Comparison of ENCODE assay signal across 1 cellular context in the genomic region with DNA sequence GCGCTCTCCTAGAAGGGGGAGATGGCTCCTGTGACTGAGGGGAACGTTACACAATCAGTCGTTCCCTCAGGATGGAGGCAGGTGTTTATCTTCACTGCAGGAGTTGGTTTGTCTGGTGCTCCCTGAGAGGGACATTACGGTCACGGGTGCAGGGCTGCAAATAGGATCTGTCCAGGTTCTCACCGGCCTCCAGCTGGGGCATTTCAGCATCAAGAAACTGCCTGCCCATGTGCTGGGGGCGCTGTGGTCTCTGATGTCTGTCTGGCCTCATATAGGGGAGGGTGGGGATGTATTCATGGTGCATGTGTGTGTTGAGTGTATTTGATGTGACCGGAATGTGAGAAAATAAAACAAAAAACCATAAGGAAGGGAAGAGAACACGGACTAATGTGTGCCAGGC.
TF ChIP-seq lines count a peak whose summit lies in the region.

No MANE protein-coding gene starts in this region.

TF ChIP-seq in HCT116, 20 proteins besides CTCF, POLR2A, EP300 and RAD21 (continued from another document):
- TF ChIP-seq, protein P1, sequence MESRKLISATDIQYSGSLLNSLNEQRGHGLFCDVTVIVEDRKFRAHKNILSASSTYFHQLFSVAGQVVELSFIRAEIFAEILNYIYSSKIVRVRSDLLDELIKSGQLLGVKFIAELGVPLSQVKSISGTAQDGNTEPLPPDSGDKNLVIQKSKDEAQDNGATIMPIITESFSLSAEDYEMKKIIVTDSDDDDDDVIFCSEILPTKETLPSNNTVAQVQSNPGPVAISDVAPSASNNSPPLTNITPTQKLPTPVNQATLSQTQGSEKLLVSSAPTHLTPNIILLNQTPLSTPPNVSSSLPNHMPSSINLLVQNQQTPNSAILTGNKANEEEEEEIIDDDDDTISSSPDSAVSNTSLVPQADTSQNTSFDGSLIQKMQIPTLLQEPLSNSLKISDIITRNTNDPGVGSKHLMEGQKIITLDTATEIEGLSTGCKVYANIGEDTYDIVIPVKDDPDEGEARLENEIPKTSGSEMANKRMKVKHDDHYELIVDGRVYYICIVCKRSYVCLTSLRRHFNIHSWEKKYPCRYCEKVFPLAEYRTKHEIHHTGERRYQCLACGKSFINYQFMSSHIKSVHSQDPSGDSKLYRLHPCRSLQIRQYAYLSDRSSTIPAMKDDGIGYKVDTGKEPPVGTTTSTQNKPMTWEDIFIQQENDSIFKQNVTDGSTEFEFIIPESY (IDR thresholded peaks at IDR 0.05; ENCODE audit: extremely low read depth, insufficient replicate concordance, low read length): no peak
- TF ChIP-seq ELF1 (IDR thresholded peaks at IDR 0.05; ENCODE audit: borderline replicate concordance, low read depth) (no peak), YY1 (IDR thresholded peaks at IDR 0.05; ENCODE audit: extremely low read depth, insufficient replicate concordance, low read depth, low read length) (no peak), EZH2phosphoT487 (IDR thresholded peaks at IDR 0.05; ENCODE audit: borderline replicate concordance) (no peak), CBX3 (IDR thresholded peaks at IDR 0.05; ENCODE audit: low read depth) (no peak), CEBPB (IDR thresholded peaks at IDR 0.05; ENCODE audit: low read depth) (no peak), EGR1 (IDR thresholded peaks at IDR 0.05; ENCODE audit: low read depth) (no peak), ZNF274 (IDR thresholded peaks at IDR 0.05; ENCODE audit: low read depth, low read length) (no peak), JUND (IDR thresholded peaks at IDR 0.05) (no peak)
- TF ChIP-seq, protein P2, sequence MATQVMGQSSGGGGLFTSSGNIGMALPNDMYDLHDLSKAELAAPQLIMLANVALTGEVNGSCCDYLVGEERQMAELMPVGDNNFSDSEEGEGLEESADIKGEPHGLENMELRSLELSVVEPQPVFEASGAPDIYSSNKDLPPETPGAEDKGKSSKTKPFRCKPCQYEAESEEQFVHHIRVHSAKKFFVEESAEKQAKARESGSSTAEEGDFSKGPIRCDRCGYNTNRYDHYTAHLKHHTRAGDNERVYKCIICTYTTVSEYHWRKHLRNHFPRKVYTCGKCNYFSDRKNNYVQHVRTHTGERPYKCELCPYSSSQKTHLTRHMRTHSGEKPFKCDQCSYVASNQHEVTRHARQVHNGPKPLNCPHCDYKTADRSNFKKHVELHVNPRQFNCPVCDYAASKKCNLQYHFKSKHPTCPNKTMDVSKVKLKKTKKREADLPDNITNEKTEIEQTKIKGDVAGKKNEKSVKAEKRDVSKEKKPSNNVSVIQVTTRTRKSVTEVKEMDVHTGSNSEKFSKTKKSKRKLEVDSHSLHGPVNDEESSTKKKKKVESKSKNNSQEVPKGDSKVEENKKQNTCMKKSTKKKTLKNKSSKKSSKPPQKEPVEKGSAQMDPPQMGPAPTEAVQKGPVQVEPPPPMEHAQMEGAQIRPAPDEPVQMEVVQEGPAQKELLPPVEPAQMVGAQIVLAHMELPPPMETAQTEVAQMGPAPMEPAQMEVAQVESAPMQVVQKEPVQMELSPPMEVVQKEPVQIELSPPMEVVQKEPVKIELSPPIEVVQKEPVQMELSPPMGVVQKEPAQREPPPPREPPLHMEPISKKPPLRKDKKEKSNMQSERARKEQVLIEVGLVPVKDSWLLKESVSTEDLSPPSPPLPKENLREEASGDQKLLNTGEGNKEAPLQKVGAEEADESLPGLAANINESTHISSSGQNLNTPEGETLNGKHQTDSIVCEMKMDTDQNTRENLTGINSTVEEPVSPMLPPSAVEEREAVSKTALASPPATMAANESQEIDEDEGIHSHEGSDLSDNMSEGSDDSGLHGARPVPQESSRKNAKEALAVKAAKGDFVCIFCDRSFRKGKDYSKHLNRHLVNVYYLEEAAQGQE (IDR thresholded peaks at IDR 0.05; ENCODE audit: low read depth): no peak
TF ChIP-seq in HCT116: peak in this region for 0.
